In the genomic region with DNA sequence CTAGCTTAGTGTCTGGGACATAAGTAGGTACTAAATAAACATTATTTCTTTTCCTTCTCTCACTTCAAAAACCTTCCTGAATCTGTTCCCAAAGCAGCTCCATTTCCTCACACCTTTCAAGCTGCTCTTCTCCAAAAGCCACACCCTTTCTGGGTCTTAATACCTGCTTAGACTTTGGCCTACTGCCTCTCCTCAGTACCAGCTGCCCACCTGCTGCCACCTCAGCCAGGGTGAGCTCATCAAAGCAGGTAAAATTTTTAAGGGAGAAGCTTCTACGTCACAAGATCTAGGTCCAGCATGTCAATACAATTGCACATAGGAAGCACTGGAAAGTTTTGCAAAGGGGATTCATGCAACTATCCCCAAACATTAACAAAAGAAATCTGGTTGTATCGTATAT, we compare ENCODE assay signal across 17 cellular contexts.
"Had no signal": no experiment of that assay in that cellular context is flagged by ENCODE, and none has a peak within 500 bp of the region (broad histone marks: within the 10 kb centered on the region; RNA-seq: fewer than 3 reads in every experiment).

No MANE protein-coding gene starts in this region.

- H3K9me3 ChIP-seq: right lobe of liver, testis, upper lobe of left lung had no signal

- H3K36me3 ChIP-seq: right lobe of liver, upper lobe of left lung had no signal

- H3K27ac ChIP-seq: right lobe of liver, testis had no signal

- DNase-seq: activated CD4-positive, alpha-beta T cell treated with anti-CD3 and anti-CD28 coated beads, Interleukin-2, amount 10 ng/mL, durations not matched to agents 24 days and 14 days; activated CD8-positive, alpha-beta T cell treated with anti-CD3 and anti-CD28 coated beads, Interleukin-2, amount 10 ng/mL, durations not matched to agents 7 days and 5 days; activated gamma-delta T cell treated with Interleukin-2 at 50 U/mL for 16 hours; aorta; effector CD4-positive, alpha-beta T cell; foreskin melanocyte; hypothalamus; naive B cell; occipital lobe; posterior cingulate gyrus; right lobe of liver; stimulated activated CD4-positive, alpha-beta T cell treated with anti-CD3 and anti-CD28 coated beads, Interleukin-15, amount 100 ng/mL, for 24 hours; stimulated activated CD8-positive, alpha-beta memory T cell treated with anti-CD3 and anti-CD28 coated beads, Interleukin-4, amount 100 ng/mL, for 48 hours; stimulated activated naive B cell treated with anti-CD40 and anti-IgM and Interleukin-4, amounts not matched to agents 10 μg/mL and 1 μg/mL and 100 μg/mL, for 72 hours; testis; upper lobe of left lung had no signal

- H3K4me3 ChIP-seq: right lobe of liver, smooth muscle cell, testis, upper lobe of left lung had no signal

- H3K27me3 ChIP-seq: right lobe of liver, testis, upper lobe of left lung had no signal
